8 cellular contexts compared by ENCODE assay signal in the genomic region with DNA sequence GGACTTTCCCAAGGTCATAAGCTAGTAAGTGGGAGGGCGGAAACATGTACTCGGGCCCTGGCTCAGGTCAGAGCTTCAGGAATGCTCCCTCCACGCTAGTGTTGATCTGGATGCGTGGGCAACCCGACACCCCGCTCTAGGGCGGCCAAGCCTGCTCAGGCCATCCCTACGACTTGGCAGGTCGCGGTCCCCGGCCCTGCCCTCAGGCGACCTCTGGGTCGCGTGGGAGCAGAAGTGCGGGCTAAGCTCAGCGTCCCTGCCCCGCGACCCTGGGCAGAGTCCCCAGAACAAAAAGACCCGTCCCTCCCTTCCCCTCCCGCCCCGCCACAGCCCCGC. TPM values are rescaled to one million over a fixed set of nuclear protein-coding genes. Genes with fewer than 3 reads are reported as not detected.
A peak's percentile ranks its signal among the peaks of the same experiment; 100 is the strongest.
DNase-seq lines count a peak whose midpoint lies in the region; ATAC-seq and TF ChIP-seq lines count a peak whose summit lies in the region.

No MANE protein-coding gene starts in this region.

- no peaks in the 10 kb centered on the region for H3K36me3 Mint-ChIP-seq in activated naive CD4-positive, alpha-beta T cell treated with anti-CD3 and anti-CD28 coated beads, Interleukin-2, amount 50 U/mL, for 72 hours

- no peaks in the 10 kb centered on the region for H3K9me3 Mint-ChIP-seq in activated naive CD4-positive, alpha-beta T cell treated with anti-CD3 and anti-CD28 coated beads, Interleukin-2, amount 50 U/mL, for 72 hours

- peak overlapping the region; percentile 100 for H3K27ac ChIP-seq in left ventricle myocardium inferior (replicated peaks)

- H3K27ac Mint-ChIP-seq in activated naive CD4-positive, alpha-beta T cell treated with anti-CD3 and anti-CD28 coated beads, Interleukin-2, amount 50 U/mL, for 72 hours, result peak overlapping the region in 1 of 2 donors; percentile 96

- no peaks in the 10 kb centered on the region for H3K36me3 ChIP-seq in left ventricle myocardium inferior

- intact Hi-C loops in left ventricle myocardium inferior (cut with micrococcal nuclease), result no loop called here

- H3K4me1 ChIP-seq in left ventricle myocardium inferior, result peaks cover 35% of the 10 kb centered on the region

- peak; percentile 13 for ATAC-seq in GM21360 (IDR thresholded peaks at IDR 0.05; ENCODE audit: unreplicated experiment)
- ATAC-seq in activated naive CD4-positive, alpha-beta T cell treated with anti-CD3 and anti-CD28 coated beads, Interleukin-2, amount 50 U/mL, for 72 hours, result peak; percentile 17 to 36

- no peaks in the 10 kb centered on the region for H3K27me3 ChIP-seq in left ventricle myocardium inferior (ENCODE audit: low read depth)

- no peaks in the 10 kb centered on the region for H3K9me3 ChIP-seq in left ventricle myocardium inferior (replicated peaks)

- in situ Hi-C loops in GM13977 (cut with MboI; ENCODE audit: low pct_unique_long_range_greater_than_20kb, low sequenced_read_pairs, unreplicated experiment), result no loop called here

- TF ChIP-seq CTCF in left ventricle myocardium inferior (IDR thresholded peaks at IDR 0.05; ENCODE audit: borderline replicate concordance) (no peak), GM13977 (IDR thresholded peaks at IDR 0.05; ENCODE audit: extremely low read depth, insufficient read depth, missing control alignments) (no peak)

- peak overlapping the region; percentile 95 for H3K4me3 ChIP-seq in left ventricle myocardium inferior

- peak; percentile 68 for DNase-seq in Daoy (ENCODE audit: low read depth)
- DNase-seq in HS-27A (ENCODE audit: low read depth), result peak; percentile 42
- no peak for DNase-seq in activated naive CD4-positive, alpha-beta T cell treated with anti-CD3 and anti-CD28 coated beads, Interleukin-2, amount 50 U/mL, for 72 hours (ENCODE audit: low spot score in 2 of 2)
- no peak for DNase-seq in left ventricle myocardium inferior
- peak; percentile 80 for DNase-seq in retina
- DNase-seq in UCSD-AML1 (lab: John Stamatoyannopoulos, UW; ENCODE audit: unreplicated experiment), result no peak
- DNase-seq in GM13977 (ENCODE audit: low spot score), result no peak

RNA-seq across cellular contexts. Expression of a gene that starts 0.8 kb away (rescaled TPM):
- 2.2 and 7.0 TPM in 2 replicates for total RNA-seq in Daoy (2014; rRNA removed; shearing (Covaris generic))
- total RNA-seq in activated naive CD4-positive, alpha-beta T cell treated with anti-CD3 and anti-CD28 coated beads, Interleukin-2, amount 50 U/mL, for 72 hours, result 10 to 100 TPM in 1 of 2 donors, 1 to 10 TPM in 1; 1.9 to 15.8 TPM
- total RNA-seq in left ventricle myocardium inferior, result 20.1 TPM

Comparison
In these comparisons a context has a peak if more than half of its experiments do, and no peak if none do; other contexts are left out.
1. DNase-seq: peak in Daoy (single experiment), HS-27A (single experiment) and retina (single experiment); none in activated naive CD4-positive, alpha-beta T cell treated with anti-CD3 and anti-CD28 coated beads, Interleukin-2, amount 50 U/mL, for 72 hours (0 of 2), left ventricle myocardium inferior (single experiment), UCSD-AML1 (single experiment) and GM13977 (single experiment).